1 cellular context compared by ENCODE assay signal in genomic region chr10:114685456-114685855, GRCh38.
TF ChIP-seq lines count a peak whose summit lies in the region.

No MANE protein-coding gene starts in this region.

TF ChIP-seq in SK-N-SH treated with all-trans-retinoic acid at 6 μM for 48 hours, 23 proteins besides CTCF, POLR2A, EP300 and RAD21 (continued from another document):
- TF ChIP-seq POU6F1 (CRISPR knock-in tag; IDR thresholded peaks at IDR 0.05; ENCODE audit: borderline replicate concordance, low read depth) (no peak), ISL1 (CRISPR knock-in tag; IDR thresholded peaks at IDR 0.05) (peak; percentile 81), GLIS3 (CRISPR knock-in tag; IDR thresholded peaks at IDR 0.05) (no peak)
